Comparison of ENCODE assay signal across 28 cellular contexts in genomic region chr2:32758232-32758631, GRCh38.
"Had no signal": no experiment of that assay in that cellular context is flagged by ENCODE, and none has a peak within 500 bp of the region (broad histone marks: within the 10 kb centered on the region; RNA-seq: fewer than 3 reads in every experiment).

No MANE protein-coding gene starts in this region.

- ATAC-seq: naive thymus-derived CD8-positive, alpha-beta T cell; pancreas; stimulated activated memory B cell treated with anti-CD40 and anti-IgM and Interleukin-4, amounts not matched to agents 10 μg/mL and 1 μg/mL and 100 μg/mL, for 72 hours had no signal

- H3K9me3 Mint-ChIP-seq: activated CD4-positive, alpha-beta memory T cell treated with anti-CD3 and anti-CD28 coated beads for 36 hours; activated naive CD4-positive, alpha-beta T cell treated with anti-CD3 and anti-CD28 coated beads for 36 hours; activated T-helper 1 cell treated with anti-CD3 and anti-CD28 coated beads, Interleukin-12 subunit alpha, Interleukin-12 subunit beta, Interleukin-2, Interleukin-4 antibody, amounts not matched to agents 30 ng/mL and 10 ng/mL and 1 ng/mL, durations not matched to agents 14 hours and 24 hours and 36 hours; memory B cell; naive thymus-derived CD8-positive, alpha-beta T cell; stimulated activated memory B cell treated with anti-CD40 and anti-IgM and Interleukin-4, amounts not matched to agents 10 μg/mL and 1 μg/mL and 100 μg/mL, for 72 hours; stimulated activated naive CD8-positive, alpha-beta T cell treated with anti-CD3 and anti-CD28 coated beads, Interleukin-15, amount 100 ng/mL, for 72 hours; T-helper 1 cell treated with Interleukin-12 subunit alpha and Interleukin-12 subunit beta and Interleukin-4 antibody, amounts not matched to agents 30 μg/mL and 1 μg/mL, for 36 hours had no signal

- H3K36me3 ChIP-seq: prostate gland, WERI-Rb-1 had no signal

- H3K27ac Mint-ChIP-seq: activated CD4-positive, alpha-beta memory T cell treated with anti-CD3 and anti-CD28 coated beads for 36 hours; activated naive CD4-positive, alpha-beta T cell treated with anti-CD3 and anti-CD28 coated beads for 36 hours; activated T-helper 1 cell treated with anti-CD3 and anti-CD28 coated beads, Interleukin-12 subunit alpha, Interleukin-12 subunit beta, Interleukin-2, Interleukin-4 antibody, amounts not matched to agents 30 ng/mL and 10 ng/mL and 1 ng/mL, durations not matched to agents 14 hours and 24 hours and 36 hours; memory B cell; naive thymus-derived CD8-positive, alpha-beta T cell; stimulated activated memory B cell treated with anti-CD40 and anti-IgM and Interleukin-4, amounts not matched to agents 10 μg/mL and 1 μg/mL and 100 μg/mL, for 72 hours; stimulated activated naive CD8-positive, alpha-beta T cell treated with anti-CD3 and anti-CD28 coated beads, Interleukin-15, amount 100 ng/mL, for 72 hours; T-helper 1 cell treated with Interleukin-12 subunit alpha and Interleukin-12 subunit beta and Interleukin-4 antibody, amounts not matched to agents 30 μg/mL and 1 μg/mL, for 36 hours had no signal

- DNase-seq: activated CD4-positive, alpha-beta memory T cell treated with anti-CD3 and anti-CD28 coated beads for 36 hours; activated CD4-positive, alpha-beta T cell treated with anti-CD3 and anti-CD28 coated beads for 48 hours; activated CD8-positive, alpha-beta memory T cell treated with anti-CD3 and anti-CD28 coated beads, Interleukin-2, amount 50 U/mL, for 4 hours; activated effector memory CD4-positive, alpha-beta T cell treated with anti-CD3 and anti-CD28 coated beads, Interleukin-2, amount 50 U/mL, for 16 hours; activated naive CD4-positive, alpha-beta T cell treated with anti-CD3 and anti-CD28 coated beads for 36 hours; activated T-cell treated with anti-CD3 and anti-CD28 coated beads, Interleukin-2, amount 50 U/mL, for 1 hour; amygdala; central memory CD4-positive, alpha-beta T cell; foreskin fibroblast; kidney glomerular epithelial cell; naive thymus-derived CD8-positive, alpha-beta T cell; nucleus accumbens; pancreas; retina; stimulated activated CD4-positive, alpha-beta T cell treated with anti-CD3 and anti-CD28 coated beads, Interleukin-1b, Interleukin-23, amount 100 ng/mL, for 48 hours; stimulated activated CD4-positive, alpha-beta T cell treated with anti-CD3 and anti-CD28 coated beads, Interleukin-4, amount 100 ng/mL, for 4 hours; stimulated activated CD8-positive, alpha-beta memory T cell treated with anti-CD3 and anti-CD28 coated beads, Interleukin-4, amount 100 ng/mL, for 48 hours; stimulated activated naive CD8-positive, alpha-beta T cell treated with anti-CD3 and anti-CD28 coated beads, Interleukin-15, amount 100 ng/mL, for 72 hours; T1000; tibial artery; WERI-Rb-1 had no signal

- H3K27me3 Mint-ChIP-seq: activated CD4-positive, alpha-beta memory T cell treated with anti-CD3 and anti-CD28 coated beads for 36 hours; memory B cell; naive thymus-derived CD8-positive, alpha-beta T cell; stimulated activated memory B cell treated with anti-CD40 and anti-IgM and Interleukin-4, amounts not matched to agents 10 μg/mL and 1 μg/mL and 100 μg/mL, for 72 hours; stimulated activated naive CD8-positive, alpha-beta T cell treated with anti-CD3 and anti-CD28 coated beads, Interleukin-15, amount 100 ng/mL, for 72 hours had no signal

- H3K4me1 ChIP-seq: pancreas, prostate gland, tibial artery had no signal

- H3K9me3 ChIP-seq: pancreas, prostate gland, tibial artery had no signal

- H3K4me3 Mint-ChIP-seq: activated CD4-positive, alpha-beta memory T cell treated with anti-CD3 and anti-CD28 coated beads for 36 hours; activated naive CD4-positive, alpha-beta T cell treated with anti-CD3 and anti-CD28 coated beads for 36 hours; activated T-helper 1 cell treated with anti-CD3 and anti-CD28 coated beads, Interleukin-12 subunit alpha, Interleukin-12 subunit beta, Interleukin-2, Interleukin-4 antibody, amounts not matched to agents 30 ng/mL and 10 ng/mL and 1 ng/mL, durations not matched to agents 14 hours and 24 hours and 36 hours; memory B cell; naive thymus-derived CD8-positive, alpha-beta T cell; neural crest cell; stimulated activated memory B cell treated with anti-CD40 and anti-IgM and Interleukin-4, amounts not matched to agents 10 μg/mL and 1 μg/mL and 100 μg/mL, for 72 hours; stimulated activated naive CD8-positive, alpha-beta T cell treated with anti-CD3 and anti-CD28 coated beads, Interleukin-15, amount 100 ng/mL, for 72 hours; T-helper 1 cell treated with Interleukin-12 subunit alpha and Interleukin-12 subunit beta and Interleukin-4 antibody, amounts not matched to agents 30 μg/mL and 1 μg/mL, for 36 hours had no signal

- H3K4me3 ChIP-seq: pancreas, prostate gland, smooth muscle cell, tibial artery had no signal

- H3K27me3 ChIP-seq: pancreas, tibial artery had no signal

- H3K27ac ChIP-seq: pancreas, prostate gland, tibial artery, WERI-Rb-1 had no signal
